ENCODE assay signal across 15 cellular contexts in genomic region chr16:55567382-55567781, GRCh38.
DNase-seq lines count a peak whose midpoint lies in the region; ATAC-seq and TF ChIP-seq lines count a peak whose summit lies in the region.
"Had no signal": no experiment of that assay in that cellular context is flagged by ENCODE, and none has a peak within 500 bp of the region (broad histone marks: within the 10 kb centered on the region; RNA-seq: fewer than 3 reads in every experiment).

No MANE protein-coding gene starts in this region.

- ATAC-seq in GM21529 (IDR thresholded peaks at IDR 0.05; ENCODE audit: unreplicated experiment), result no peak
- ATAC-seq: naive thymus-derived CD8-positive, alpha-beta T cell had no signal

- DNase-seq in HCEC 1CT (peak; percentile 44), SKM-1 treated with dmso at 0.1 percent for 144 hours (lab: John Stamatoyannopoulos, UW; ENCODE audit: unreplicated experiment) (peak; percentile 50), fibroblast of pulmonary artery (ENCODE audit: low read depth) (peak; percentile 88), skeletal muscle cell (ENCODE audit: low read depth) (peak; percentile 50), KBM-7 (no peak), middle frontal gyrus (ENCODE audit: extremely low spot score, low spot score) (no peak)
- DNase-seq: activated CD4-positive, alpha-beta T cell treated with anti-CD3 and anti-CD28 coated beads, Interleukin-2, amount 50 U/mL, for 1 hour; Calu3; naive thymus-derived CD8-positive, alpha-beta T cell; NCI-H2107; OCI-M1; small intestine; testis had no signal

- in situ Hi-C loops in KBM-7 (cut with MboI; ENCODE audit: low pct_unique_long_range_greater_than_20kb, low sequenced_read_pairs), result no loop called here

- H3K4me3 ChIP-seq in fibroblast of pulmonary artery (replicated peaks; ENCODE audit: low read depth, low read length), result no peak overlapping the region
- no peak overlapping the region for H3K4me3 ChIP-seq in skeletal muscle cell (ENCODE audit: low read depth, low read length)
- H3K4me3 ChIP-seq: esophagus muscularis mucosa, testis had no signal

- no peak for TF ChIP-seq CTCF in fibroblast of pulmonary artery (IDR thresholded peaks at IDR 0.05; ENCODE audit: low read length, missing control alignments)

Comparison
In these comparisons a context has a peak if more than half of its experiments do, and no peak if none do; other contexts are left out.
1. DNase-seq: peak in HCEC 1CT (single experiment), SKM-1 treated with dmso at 0.1 percent for 144 hours (single experiment), fibroblast of pulmonary artery (single experiment) and skeletal muscle cell (single experiment); none in KBM-7 (single experiment) and middle frontal gyrus (single experiment).